In the genomic region with DNA sequence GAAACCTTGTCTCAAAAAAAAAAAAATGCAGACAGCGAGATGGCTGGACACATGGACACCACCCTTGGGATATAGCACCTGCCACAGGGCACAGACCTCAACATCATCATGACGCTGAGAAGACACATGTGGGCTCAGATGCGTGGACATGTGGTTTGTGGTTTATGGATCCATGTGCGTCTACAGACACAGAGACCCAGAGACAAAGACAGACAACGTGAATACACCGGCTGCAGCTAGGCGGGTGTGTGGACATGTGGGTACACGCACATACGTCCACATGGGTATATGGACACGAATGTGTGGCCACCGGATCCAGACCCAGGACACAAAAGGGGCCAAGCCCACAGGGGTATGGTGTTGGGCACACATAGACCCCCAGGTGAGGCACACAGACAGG, we compare ENCODE assay signal across 12 cellular contexts. TPM values are rescaled to one million over a fixed set of nuclear protein-coding genes. Genes with fewer than 3 reads are reported as not detected.
DNase-seq lines count a peak whose midpoint lies in the region; ATAC-seq, FAIRE-seq and TF ChIP-seq lines count a peak whose summit lies in the region.
"Had no signal": no experiment of that assay in that cellular context is flagged by ENCODE, and none has a peak within 500 bp of the region (broad histone marks: within the 10 kb centered on the region; RNA-seq: fewer than 3 reads in every experiment).

No MANE protein-coding gene starts in this region.

- H3K4me1 ChIP-seq in liver (ENCODE audit: control insufficient read depth in 4 of 4, insufficient read depth in 4 of 4, low read length in 3 of 4): no peaks in the 10 kb centered on the region
- H3K4me1 ChIP-seq in upper lobe of right lung: no peaks in the 10 kb centered on the region
- H3K4me1 ChIP-seq: uterus had no signal

- peak overlapping the region; percentile 99 for H3K4me3 Mint-ChIP-seq in activated T-cell treated with anti-CD3 and anti-CD28 coated beads, Interleukin-2, amount 50 U/mL, for 24 hours
- H3K4me3 Mint-ChIP-seq: HFFc6 had no signal

- no peak overlapping the region for H3K9ac ChIP-seq in liver (ENCODE audit: low read depth in 1 of 2, low read length in 2 of 2)

- peak; percentile 61 for DNase-seq in stimulated activated CD4-positive, alpha-beta T cell treated with anti-CD3 and anti-CD28 coated beads, Interleukin-15, amount 100 ng/mL, for 24 hours
- DNase-seq in stimulated activated CD4-positive, alpha-beta T cell treated with anti-CD3 and anti-CD28 coated beads, Interleukin-12 subunit alpha, Interleukin-12 subunit beta, amount 100 ng/mL, for 4 hours: no peak
- peak; percentile 69 for DNase-seq in activated T-cell treated with anti-CD3 and anti-CD28 coated beads, Interleukin-2, amount 50 U/mL, for 24 hours
- DNase-seq in upper lobe of right lung (no peak), WERI-Rb-1 (no peak), urothelium cell line (ENCODE audit: low spot score) (no peak), RPMI8226 (no peak)
- DNase-seq: HFFc6, NCI-H2081 treated with DMSO at 0.1 percent for 48 hours, uterus had no signal

- H3K9me3 Mint-ChIP-seq in activated T-cell treated with anti-CD3 and anti-CD28 coated beads, Interleukin-2, amount 50 U/mL, for 24 hours: no peaks in the 10 kb centered on the region
- H3K9me3 Mint-ChIP-seq: HFFc6 had no signal

- FAIRE-seq in urothelium cell line (lab: Jason Lieb, UNC): no peak
- FAIRE-seq: K562 had no signal

- H3K27ac Mint-ChIP-seq in activated T-cell treated with anti-CD3 and anti-CD28 coated beads, Interleukin-2, amount 50 U/mL, for 24 hours: peak overlapping the region; percentile 98
- H3K27ac Mint-ChIP-seq: HFFc6 had no signal

- H3K27ac ChIP-seq in liver (ENCODE audit: low read depth in 1 of 2, low read length in 2 of 2): peak overlapping the region; percentile 39 to 68
- no peak overlapping the region for H3K27ac ChIP-seq in upper lobe of right lung
- H3K27ac ChIP-seq in WERI-Rb-1: no peak overlapping the region
- H3K27ac ChIP-seq: uterus had no signal

- TF ChIP-seq RAD21 in liver (IDR thresholded peaks at IDR 0.05): no peak

- ATAC-seq in upper lobe of right lung: no peak
- ATAC-seq: K562 had no signal

- H3K4me3 ChIP-seq in liver (ENCODE audit: low read depth in 1 of 3, low read length in 3 of 3) (no peak overlapping the region), upper lobe of right lung (peak overlapping the region; percentile 35), WERI-Rb-1 (ENCODE audit: low read depth, low read length) (no peak overlapping the region)
- H3K4me3 ChIP-seq: K562, uterus had no signal

- H3K36me3 ChIP-seq in liver (ENCODE audit: control insufficient read depth in 4 of 4, insufficient read depth in 3 of 4, low read depth in 1 of 4, low read length in 3 of 4) (peaks cover 0 to 12% (median 0%) of the 10 kb centered on the region in 4 donors), upper lobe of right lung (no peaks in the 10 kb centered on the region), WERI-Rb-1 (no peaks in the 10 kb centered on the region)
- H3K36me3 ChIP-seq: uterus had no signal

- peaks cover 30% of the 10 kb centered on the region for H3K36me3 Mint-ChIP-seq in activated T-cell treated with anti-CD3 and anti-CD28 coated beads, Interleukin-2, amount 50 U/mL, for 24 hours (ENCODE audit: low read depth)

- TF ChIP-seq CTCF in liver (IDR thresholded peaks at IDR 0.05; ENCODE audit: low read depth, low read length, missing input control) (no peak), upper lobe of right lung (IDR thresholded peaks at IDR 0.05) (no peak), WERI-Rb-1 (IDR thresholded peaks at IDR 0.05; ENCODE audit: low read depth, low read length) (no peak)

- H3K27me3 Mint-ChIP-seq in activated T-cell treated with anti-CD3 and anti-CD28 coated beads, Interleukin-2, amount 50 U/mL, for 24 hours: no peaks in the 10 kb centered on the region

- intact Hi-C loops in upper lobe of right lung (cut with DNase I): no loop called here

- H3K9me3 ChIP-seq in liver (ENCODE audit: control insufficient read depth in 4 of 4, low read length in 3 of 4) (no peaks in the 10 kb centered on the region), upper lobe of right lung (no peaks in the 10 kb centered on the region), WERI-Rb-1 (ENCODE audit: severe bottlenecking) (no peaks in the 10 kb centered on the region)
- H3K9me3 ChIP-seq: uterus had no signal

- peaks cover 41% of the 10 kb centered on the region for H3K4me1 Mint-ChIP-seq in activated T-cell treated with anti-CD3 and anti-CD28 coated beads, Interleukin-2, amount 50 U/mL, for 24 hours (ENCODE audit: low read depth)

- 77% methylated on average over 11 of the region's 11 CpGs for WGBS in liver

- H3K27me3 ChIP-seq in liver (ENCODE audit: control insufficient read depth in 4 of 4, insufficient read depth in 4 of 4, low read length in 3 of 4) (no peaks in the 10 kb centered on the region), upper lobe of right lung (no peaks in the 10 kb centered on the region), WERI-Rb-1 (ENCODE audit: insufficient read depth, low read depth, severe bottlenecking) (peaks cover 40% of the 10 kb centered on the region)
- H3K27me3 ChIP-seq: uterus had no signal

TF ChIP-seq in liver, 16 proteins besides CTCF, POLR2A, EP300 and RAD21:
- no peak for TF ChIP-seq NR2F2 (IDR thresholded peaks at IDR 0.05)
- TF ChIP-seq TAF1 (conservative IDR thresholded peaks at IDR 0.05): no peak
- TF ChIP-seq, protein P1, sequence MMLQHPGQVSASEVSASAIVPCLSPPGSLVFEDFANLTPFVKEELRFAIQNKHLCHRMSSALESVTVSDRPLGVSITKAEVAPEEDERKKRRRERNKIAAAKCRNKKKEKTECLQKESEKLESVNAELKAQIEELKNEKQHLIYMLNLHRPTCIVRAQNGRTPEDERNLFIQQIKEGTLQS (IDR thresholded peaks at IDR 0.05): no peak
- no peak for TF ChIP-seq FOXA1 (IDR thresholded peaks at IDR 0.05)
- no peak for TF ChIP-seq YY1 (IDR thresholded peaks at IDR 0.05)
- TF ChIP-seq, protein P2, sequence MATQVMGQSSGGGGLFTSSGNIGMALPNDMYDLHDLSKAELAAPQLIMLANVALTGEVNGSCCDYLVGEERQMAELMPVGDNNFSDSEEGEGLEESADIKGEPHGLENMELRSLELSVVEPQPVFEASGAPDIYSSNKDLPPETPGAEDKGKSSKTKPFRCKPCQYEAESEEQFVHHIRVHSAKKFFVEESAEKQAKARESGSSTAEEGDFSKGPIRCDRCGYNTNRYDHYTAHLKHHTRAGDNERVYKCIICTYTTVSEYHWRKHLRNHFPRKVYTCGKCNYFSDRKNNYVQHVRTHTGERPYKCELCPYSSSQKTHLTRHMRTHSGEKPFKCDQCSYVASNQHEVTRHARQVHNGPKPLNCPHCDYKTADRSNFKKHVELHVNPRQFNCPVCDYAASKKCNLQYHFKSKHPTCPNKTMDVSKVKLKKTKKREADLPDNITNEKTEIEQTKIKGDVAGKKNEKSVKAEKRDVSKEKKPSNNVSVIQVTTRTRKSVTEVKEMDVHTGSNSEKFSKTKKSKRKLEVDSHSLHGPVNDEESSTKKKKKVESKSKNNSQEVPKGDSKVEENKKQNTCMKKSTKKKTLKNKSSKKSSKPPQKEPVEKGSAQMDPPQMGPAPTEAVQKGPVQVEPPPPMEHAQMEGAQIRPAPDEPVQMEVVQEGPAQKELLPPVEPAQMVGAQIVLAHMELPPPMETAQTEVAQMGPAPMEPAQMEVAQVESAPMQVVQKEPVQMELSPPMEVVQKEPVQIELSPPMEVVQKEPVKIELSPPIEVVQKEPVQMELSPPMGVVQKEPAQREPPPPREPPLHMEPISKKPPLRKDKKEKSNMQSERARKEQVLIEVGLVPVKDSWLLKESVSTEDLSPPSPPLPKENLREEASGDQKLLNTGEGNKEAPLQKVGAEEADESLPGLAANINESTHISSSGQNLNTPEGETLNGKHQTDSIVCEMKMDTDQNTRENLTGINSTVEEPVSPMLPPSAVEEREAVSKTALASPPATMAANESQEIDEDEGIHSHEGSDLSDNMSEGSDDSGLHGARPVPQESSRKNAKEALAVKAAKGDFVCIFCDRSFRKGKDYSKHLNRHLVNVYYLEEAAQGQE (IDR thresholded peaks at IDR 0.05): no peak
- TF ChIP-seq JUND (IDR thresholded peaks at IDR 0.05): no peak
- TF ChIP-seq, protein P3, sequence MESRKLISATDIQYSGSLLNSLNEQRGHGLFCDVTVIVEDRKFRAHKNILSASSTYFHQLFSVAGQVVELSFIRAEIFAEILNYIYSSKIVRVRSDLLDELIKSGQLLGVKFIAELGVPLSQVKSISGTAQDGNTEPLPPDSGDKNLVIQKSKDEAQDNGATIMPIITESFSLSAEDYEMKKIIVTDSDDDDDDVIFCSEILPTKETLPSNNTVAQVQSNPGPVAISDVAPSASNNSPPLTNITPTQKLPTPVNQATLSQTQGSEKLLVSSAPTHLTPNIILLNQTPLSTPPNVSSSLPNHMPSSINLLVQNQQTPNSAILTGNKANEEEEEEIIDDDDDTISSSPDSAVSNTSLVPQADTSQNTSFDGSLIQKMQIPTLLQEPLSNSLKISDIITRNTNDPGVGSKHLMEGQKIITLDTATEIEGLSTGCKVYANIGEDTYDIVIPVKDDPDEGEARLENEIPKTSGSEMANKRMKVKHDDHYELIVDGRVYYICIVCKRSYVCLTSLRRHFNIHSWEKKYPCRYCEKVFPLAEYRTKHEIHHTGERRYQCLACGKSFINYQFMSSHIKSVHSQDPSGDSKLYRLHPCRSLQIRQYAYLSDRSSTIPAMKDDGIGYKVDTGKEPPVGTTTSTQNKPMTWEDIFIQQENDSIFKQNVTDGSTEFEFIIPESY (IDR thresholded peaks at IDR 0.05): no peak

RNA-seq across cellular contexts. Expression of a gene that starts 1.3 kb away (rescaled TPM):
- total RNA-seq in liver: 10 to 100 TPM; 10.1 to 75.6 TPM
- 10 to 100 TPM in 1 of 2 donors, 1 to 10 TPM in 1; 6.5 to 14.7 TPM for polyA plus RNA-seq in liver
- 4.4 TPM for total RNA-seq in upper lobe of right lung
- total RNA-seq: HFFc6 had no signal

RNA-seq across cellular contexts. Expression of a gene that starts 51.8 kb away (rescaled TPM):
- total RNA-seq in liver: 1,000 to 10,000 TPM; 4,543 to 9,349 TPM
- polyA plus RNA-seq in liver: 1,000 to 10,000 TPM; 7,734 to 8,295 TPM
- total RNA-seq in upper lobe of right lung: 1,129 TPM

Comparison
In these comparisons a context has a peak if more than half of its experiments do, and no peak if none do; other contexts are left out.
1. DNase-seq: peak in stimulated activated CD4-positive, alpha-beta T cell treated with anti-CD3 and anti-CD28 coated beads, Interleukin-15, amount 100 ng/mL, for 24 hours (single experiment) and activated T-cell treated with anti-CD3 and anti-CD28 coated beads, Interleukin-2, amount 50 U/mL, for 24 hours (single experiment); none in stimulated activated CD4-positive, alpha-beta T cell treated with anti-CD3 and anti-CD28 coated beads, Interleukin-12 subunit alpha, Interleukin-12 subunit beta, amount 100 ng/mL, for 4 hours (single experiment), upper lobe of right lung (single experiment), WERI-Rb-1 (single experiment), urothelium cell line (single experiment) and RPMI8226 (single experiment).
2. H3K27ac ChIP-seq: peak in liver (2 of 2); none in upper lobe of right lung (single experiment) and WERI-Rb-1 (single experiment).